In genomic region chr3:127036209-127037020, GRCh38 we compare ENCODE assay signal across 12 cellular contexts. TPM values are rescaled to one million over a fixed set of nuclear protein-coding genes. Genes with fewer than 3 reads are reported as not detected.
DNase-seq lines count a peak whose midpoint lies in the region; ATAC-seq and TF ChIP-seq lines count a peak whose summit lies in the region.
"Had no signal": no experiment of that assay in that cellular context is flagged by ENCODE, and none has a peak within 500 bp of the region (broad histone marks: within the 10 kb centered on the region; RNA-seq: fewer than 3 reads in every experiment).

No MANE protein-coding gene starts in this region.

- H3K9me3 ChIP-seq in esophagus squamous epithelium (no peaks in the 10 kb centered on the region), neuronal stem cell (replicated peaks in 1 of 2; ENCODE audit: control insufficient read depth in 2 of 2, insufficient read depth in 1 of 2, low read depth in 1 of 2, low read length in 2 of 2) (no peaks in the 10 kb centered on the region)

- H2BK5ac ChIP-seq in neuronal stem cell (ENCODE audit: low read length): no peak overlapping the region

- peak overlapping the region; percentile 66 for H3K9ac ChIP-seq in neuronal stem cell (ENCODE audit: low read depth, low read length, poor library complexity)

- no peak overlapping the region for H3K14ac ChIP-seq in neuronal stem cell (ENCODE audit: low read length)

- H3K4me1 Mint-ChIP-seq in CD14-positive monocyte: no peaks in the 10 kb centered on the region
- no peaks in the 10 kb centered on the region for H3K4me1 Mint-ChIP-seq in activated CD4-positive, alpha-beta T cell treated with anti-CD3 and anti-CD28 coated beads, Interleukin-2, amount 10 ng/mL, durations not matched to agents 24 days and 14 days
- H3K4me1 Mint-ChIP-seq: activated B cell treated with CpG ODN at 0.5 μM for 24 hours had no signal

- peaks cover 8 to 20% (median 9%) of the 10 kb centered on the region in 3 donors for H3K4me1 ChIP-seq in esophagus squamous epithelium
- H3K4me1 ChIP-seq in neuronal stem cell (ENCODE audit: control insufficient read depth in 2 of 2, insufficient read depth in 1 of 2, low read depth in 1 of 2, low read length in 2 of 2): peaks cover 0 to 1% of the 10 kb centered on the region in 2 donors

- DNase-seq in CD14-positive monocyte (ENCODE audit: low spot score) (peak; percentile 43), NCI-H524 treated with DMSO at 0.1 percent for 48 hours (lab: John Stamatoyannopoulos, UW) (peak; percentile 1), esophagus squamous epithelium (lab: John Stamatoyannopoulos, UW) (no peak), neuronal stem cell (ENCODE audit: low spot score) (no peak), T1000 (lab: John Stamatoyannopoulos, UW) (no peak), superior temporal gyrus (ENCODE audit: extremely low spot score) (no peak)
- DNase-seq in activated CD4-positive, alpha-beta T cell treated with anti-CD3 and anti-CD28 coated beads, Interleukin-2, amount 10 ng/mL, durations not matched to agents 24 days and 14 days: no peak
- DNase-seq: activated B cell treated with CpG ODN at 0.5 μM for 24 hours; activated T-cell treated with anti-CD3 and anti-CD28 coated beads, Interleukin-2, amount 50 U/mL, for 4 hours; SIG-M5 had no signal

- no peak overlapping the region for H2BK15ac ChIP-seq in neuronal stem cell (ENCODE audit: low read length)

- H3K79me1 ChIP-seq in neuronal stem cell (ENCODE audit: low read depth, low read length): peaks cover 2% of the 10 kb centered on the region

- H3K23ac ChIP-seq in neuronal stem cell (ENCODE audit: low read depth, low read length, poor library complexity): peak overlapping the region; percentile 82

- no peak for TF ChIP-seq POLR2A in esophagus squamous epithelium (IDR thresholded peaks at IDR 0.05)

- H3K4me3 Mint-ChIP-seq in CD14-positive monocyte: no peak overlapping the region
- H3K4me3 Mint-ChIP-seq in activated CD4-positive, alpha-beta T cell treated with anti-CD3 and anti-CD28 coated beads, Interleukin-2, amount 10 ng/mL, durations not matched to agents 24 days and 14 days: no peak overlapping the region
- H3K4me3 Mint-ChIP-seq: activated B cell treated with CpG ODN at 0.5 μM for 24 hours; activated T-cell treated with anti-CD3 and anti-CD28 coated beads, Interleukin-2, amount 50 U/mL, for 4 hours; naive thymus-derived CD8-positive, alpha-beta T cell had no signal

- no peak overlapping the region for H4K8ac ChIP-seq in neuronal stem cell (ENCODE audit: low read depth, low read length)

- H3K9me3 Mint-ChIP-seq in CD14-positive monocyte: no peaks in the 10 kb centered on the region
- H3K9me3 Mint-ChIP-seq in activated CD4-positive, alpha-beta T cell treated with anti-CD3 and anti-CD28 coated beads, Interleukin-2, amount 10 ng/mL, durations not matched to agents 24 days and 14 days: no peaks in the 10 kb centered on the region
- H3K9me3 Mint-ChIP-seq: activated B cell treated with CpG ODN at 0.5 μM for 24 hours; activated T-cell treated with anti-CD3 and anti-CD28 coated beads, Interleukin-2, amount 50 U/mL, for 4 hours; naive thymus-derived CD8-positive, alpha-beta T cell had no signal

- no peaks in the 10 kb centered on the region for H3K36me3 Mint-ChIP-seq in CD14-positive monocyte
- no peaks in the 10 kb centered on the region for H3K36me3 Mint-ChIP-seq in activated CD4-positive, alpha-beta T cell treated with anti-CD3 and anti-CD28 coated beads, Interleukin-2, amount 10 ng/mL, durations not matched to agents 24 days and 14 days (ENCODE audit: low read depth)

- no peak overlapping the region for H2AK5ac ChIP-seq in neuronal stem cell (ENCODE audit: low read depth, low read length)

- no peak for ATAC-seq in HG02840 (IDR thresholded peaks at IDR 0.05; ENCODE audit: low FRiP score, unreplicated experiment)
- ATAC-seq: activated T-cell treated with anti-CD3 and anti-CD28 coated beads, Interleukin-2, amount 50 U/mL, for 4 hours; naive thymus-derived CD8-positive, alpha-beta T cell had no signal

- H3K36me3 ChIP-seq in esophagus squamous epithelium (peaks cover 11 to 36% (median 22%) of the 10 kb centered on the region in 3 donors), neuronal stem cell (replicated peaks in 1 of 2; ENCODE audit: control insufficient read depth in 2 of 2, insufficient read depth in 2 of 2, low read length in 2 of 2) (peaks cover 31 to 43% of the 10 kb centered on the region in 2 donors)

- H2AFZ ChIP-seq in neuronal stem cell (ENCODE audit: low read length): no peak overlapping the region

- intact Hi-C loops in CD14-positive monocyte (cut with micrococcal nuclease) (no loop called here), esophagus squamous epithelium (cut with DNase I) (no loop called here)
- intact Hi-C loops in activated CD4-positive, alpha-beta T cell treated with anti-CD3 and anti-CD28 coated beads, Interleukin-2, amount 10 ng/mL, durations not matched to agents 24 days and 14 days (cut with micrococcal nuclease): no loop called here

- H3K4me2 ChIP-seq in neuronal stem cell (ENCODE audit: insufficient read depth, low read length, poor library complexity, severe bottlenecking): no peak overlapping the region

- peak overlapping the region; percentile 93 for H2BK12ac ChIP-seq in neuronal stem cell (ENCODE audit: low read length)

- H3K4ac ChIP-seq in neuronal stem cell (ENCODE audit: low read length): no peak overlapping the region

- WGBS in esophagus squamous epithelium, 2 donors: 80% methylated on average over 1 to 4 of the region's 28 CpGs
- no CpG with 5 or more reads among the region's 28 CpGs for WGBS in neuronal stem cell (ENCODE audit: extremely low coverage in 2 of 2, insufficient read length in 2 of 2, insufficient replicate concordance in 1 of 2), 2 donors

- TF ChIP-seq CTCF in CD14-positive monocyte (IDR thresholded peaks at IDR 0.05) (no peak), esophagus squamous epithelium (IDR thresholded peaks at IDR 0.05) (no peak)

- no peak overlapping the region for H2BK120ac ChIP-seq in neuronal stem cell (ENCODE audit: low read depth, low read length)

- H3K27ac ChIP-seq in esophagus squamous epithelium (peak overlapping the region; percentile 31 to 65 (median 58)), neuronal stem cell (replicated peaks; ENCODE audit: low read length) (no peak overlapping the region)

- peak overlapping the region; percentile 67 for H3K18ac ChIP-seq in neuronal stem cell (ENCODE audit: low read length)

- H3K27ac Mint-ChIP-seq in CD14-positive monocyte: no peak overlapping the region
- no peak overlapping the region for H3K27ac Mint-ChIP-seq in activated CD4-positive, alpha-beta T cell treated with anti-CD3 and anti-CD28 coated beads, Interleukin-2, amount 10 ng/mL, durations not matched to agents 24 days and 14 days
- H3K27ac Mint-ChIP-seq: activated B cell treated with CpG ODN at 0.5 μM for 24 hours had no signal

- H4K91ac ChIP-seq in neuronal stem cell (ENCODE audit: low read depth, low read length, poor library complexity): no peak overlapping the region

- H3K4me3 ChIP-seq in esophagus squamous epithelium: no peak overlapping the region
- no peak overlapping the region for H3K4me3 ChIP-seq in neuronal stem cell (ENCODE audit: low read length in 2 of 2)

- H3K27me3 Mint-ChIP-seq in CD14-positive monocyte (ENCODE audit: low read depth in 3 of 3): peaks cover 0 to 4% (median 3%) of the 10 kb centered on the region in 3 donors
- H3K27me3 Mint-ChIP-seq in activated CD4-positive, alpha-beta T cell treated with anti-CD3 and anti-CD28 coated beads, Interleukin-2, amount 10 ng/mL, durations not matched to agents 24 days and 14 days: no peaks in the 10 kb centered on the region
- H3K27me3 Mint-ChIP-seq: activated B cell treated with CpG ODN at 0.5 μM for 24 hours had no signal

- H3K27me3 ChIP-seq in esophagus squamous epithelium (no peaks in the 10 kb centered on the region), neuronal stem cell (ENCODE audit: control insufficient read depth in 3 of 3, insufficient read depth in 3 of 3, low read depth in 1 of 3, low read length in 3 of 3) (no peaks in the 10 kb centered on the region)

RNA-seq across cellular contexts. Expression of gene PLXNA1, which starts 53.5 kb away (rescaled TPM):
- not detected for polyA plus RNA-seq in CD14-positive monocyte
- 10 to 100 TPM; 19.7 to 27.5 (median 23.9) TPM for total RNA-seq in esophagus squamous epithelium
- 31.7 TPM for polyA plus RNA-seq in neuronal stem cell (2013, experiment 1 of 2)
- 32.1 TPM for polyA plus RNA-seq in neuronal stem cell (2013, experiment 2 of 2)
- 21.3 and 24.0 TPM in 2 replicates for total RNA-seq in activated CD4-positive, alpha-beta T cell treated with anti-CD3 and anti-CD28 coated beads, Interleukin-2, amount 10 ng/mL, durations not matched to agents 24 days and 14 days

Comparison
In these comparisons a context has a peak if more than half of its experiments do, and no peak if none do; other contexts are left out.
1. DNase-seq: peak in CD14-positive monocyte (single experiment) and NCI-H524 treated with DMSO at 0.1 percent for 48 hours (single experiment); none in esophagus squamous epithelium (single experiment), neuronal stem cell (single experiment), T1000 (single experiment), superior temporal gyrus (single experiment) and activated CD4-positive, alpha-beta T cell treated with anti-CD3 and anti-CD28 coated beads, Interleukin-2, amount 10 ng/mL, durations not matched to agents 24 days and 14 days (single experiment).